Comparison of ENCODE assay signal across 8 cellular contexts in the genomic region with DNA sequence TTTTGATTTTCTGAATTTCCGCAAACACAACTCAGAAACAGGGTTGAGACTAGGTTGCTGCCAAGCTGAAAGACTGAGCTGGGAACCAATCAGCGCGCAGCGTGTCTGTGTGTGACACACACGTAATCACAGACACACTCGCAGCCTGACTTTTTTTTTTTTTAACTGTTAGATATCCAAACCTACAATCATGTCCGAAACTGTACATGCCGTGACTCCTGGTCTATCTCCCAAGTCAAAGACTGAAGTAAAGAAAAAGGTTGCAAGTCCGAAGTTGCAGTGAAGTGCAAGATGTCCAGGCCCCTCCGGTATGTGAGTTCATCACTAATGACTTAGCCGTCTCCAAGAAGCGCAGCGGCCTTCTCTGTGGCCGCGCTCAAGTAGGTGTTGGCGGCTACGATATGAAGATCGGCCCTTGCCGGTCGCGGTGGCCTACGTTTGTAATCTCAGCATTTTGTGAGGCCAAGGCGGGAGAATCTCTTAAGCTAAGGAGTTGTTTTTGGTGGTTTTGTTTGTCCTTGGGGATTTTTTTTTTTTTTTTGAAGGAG.
DNase-seq lines count a peak whose midpoint lies in the region; ATAC-seq and FAIRE-seq lines count a peak whose summit lies in the region.

No MANE protein-coding gene starts in this region.

- peak overlapping the region; percentile 92 for H3K9ac ChIP-seq in mesenchymal stem cell (ENCODE audit: low read length)

- no peaks in the 10 kb centered on the region for H3K9me3 ChIP-seq in mesenchymal stem cell (ENCODE audit: control insufficient read depth, low read length)

- FAIRE-seq in endometrium (lab: Jason Lieb, UNC), result peak; percentile 88

- H3K36me3 ChIP-seq in mesenchymal stem cell (ENCODE audit: control insufficient read depth in 1 of 2, insufficient read depth in 2 of 2, low read depth in 1 of 2, low read length in 2 of 2), result no peaks in the 10 kb centered on the region

- peaks cover 5% of the 10 kb centered on the region for H3K79me1 ChIP-seq in mesenchymal stem cell (replicated peaks; ENCODE audit: low read length, poor library complexity, severe bottlenecking)

- peak overlapping the region; percentile 67 for H3K27ac ChIP-seq in mesenchymal stem cell (ENCODE audit: low read length, poor library complexity, severe bottlenecking)

- in situ Hi-C loops in G401 (cut with HindIII; ENCODE audit: low sequenced_read_pairs), result no loop called here

- no peak overlapping the region for H2AK5ac ChIP-seq in mesenchymal stem cell (ENCODE audit: low read length, severe bottlenecking)

- no peak overlapping the region for H2AFZ ChIP-seq in mesenchymal stem cell (ENCODE audit: low read depth, low read length)

- no peak overlapping the region for H3K14ac ChIP-seq in mesenchymal stem cell (ENCODE audit: low read length in 2 of 2)

- DNase-seq in G401 (ENCODE audit: low spot score) (peak; percentile 98), NOMO-1 (lab: John Stamatoyannopoulos, UW; ENCODE audit: unreplicated experiment in 2 of 2) (peak; percentile 75 to 88), activated T-cell treated with anti-CD3 and anti-CD28 coated beads for 1 hour (ENCODE audit: low read depth) (peak; percentile 69), mesenchymal stem cell (peak; percentile 97), GOT3 (lab: John Stamatoyannopoulos, UW) (no peak)
- peak; percentile 70 for DNase-seq in stimulated activated CD8-positive, alpha-beta memory T cell treated with anti-CD3 and anti-CD28 coated beads, Interleukin-4, amount 100 ng/mL, for 24 hours (ENCODE audit: low read depth)

- H3K4ac ChIP-seq in mesenchymal stem cell (ENCODE audit: low read depth in 1 of 2, low read length in 2 of 2), result peak overlapping the region; percentile 46 to 63

- H2BK120ac ChIP-seq in mesenchymal stem cell (ENCODE audit: low read depth, low read length), result no peak overlapping the region

- peak; percentile 34 for ATAC-seq in HG02870 (IDR thresholded peaks at IDR 0.05; ENCODE audit: unreplicated experiment)

- peak overlapping the region; percentile 70 for H3K4me2 ChIP-seq in mesenchymal stem cell (ENCODE audit: low read length, poor library complexity, severe bottlenecking)

- peak overlapping the region; percentile 59 for H4K8ac ChIP-seq in mesenchymal stem cell (ENCODE audit: low read length)

- H3K18ac ChIP-seq in mesenchymal stem cell (ENCODE audit: low read depth in 1 of 2, low read length in 2 of 2), result peak overlapping the region; percentile 16 to 84

- H3K23ac ChIP-seq in mesenchymal stem cell (ENCODE audit: low read length in 2 of 2), result no peak overlapping the region

- peaks cover 7% of the 10 kb centered on the region for H3K4me1 ChIP-seq in mesenchymal stem cell (ENCODE audit: control insufficient read depth, insufficient read depth, low read depth, low read length)

- no peak overlapping the region for H4K91ac ChIP-seq in mesenchymal stem cell (ENCODE audit: low read length)

- peaks cover 0 to 5% of the 10 kb centered on the region in 2 experiments for H3K27me3 ChIP-seq in mesenchymal stem cell (ENCODE audit: control insufficient read depth in 1 of 2, insufficient read depth in 1 of 2, low read length in 2 of 2)

- no peak overlapping the region for H2BK15ac ChIP-seq in mesenchymal stem cell (ENCODE audit: low read depth, poor library complexity, severe bottlenecking)

- no peak overlapping the region for H2BK5ac ChIP-seq in mesenchymal stem cell (ENCODE audit: low read depth, low read length, poor library complexity, severe bottlenecking)

- under 1% methylated on average over 23 of the region's 23 CpGs for WGBS in mesenchymal stem cell

- no peak overlapping the region for H2BK12ac ChIP-seq in mesenchymal stem cell (ENCODE audit: low read length in 2 of 2)

- peak overlapping the region; percentile 50 to 82 for H3K4me3 ChIP-seq in mesenchymal stem cell (ENCODE audit: insufficient read depth in 1 of 2, low read depth in 1 of 2, low read length in 2 of 2)
